20 cellular contexts compared by ENCODE assay signal in genomic region chr18:63860536-63860930, GRCh38. TPM values are rescaled to one million over a fixed set of nuclear protein-coding genes. Genes with fewer than 3 reads are reported as not detected.
DNase-seq lines count a peak whose midpoint lies in the region; ATAC-seq, FAIRE-seq and TF ChIP-seq lines count a peak whose summit lies in the region.
"Had no signal": no experiment of that assay in that cellular context is flagged by ENCODE, and none has a peak within 500 bp of the region (broad histone marks: within the 10 kb centered on the region; RNA-seq: fewer than 3 reads in every experiment).

No MANE protein-coding gene starts in this region.

- no peaks in the 10 kb centered on the region for H3K36me3 Mint-ChIP-seq in GM23338 (ENCODE audit: low read depth)
- H3K36me3 Mint-ChIP-seq: CD4-positive, alpha-beta memory T cell had no signal

- H3K27me3 Mint-ChIP-seq in GM23338 (ENCODE audit: insufficient read depth, low read depth, poor library complexity) = no peaks in the 10 kb centered on the region

- peaks cover 8% of the 10 kb centered on the region; the same call in 1 of the 2 replicates for H3K9me2 ChIP-seq in GM23338 (ENCODE audit: insufficient read depth)

- no peaks in the 10 kb centered on the region for H3K4me1 Mint-ChIP-seq in GM23338
- H3K4me1 Mint-ChIP-seq: CD4-positive, alpha-beta memory T cell; H9 had no signal

- H3K4me3 ChIP-seq in GM23338 = no peak overlapping the region
- H3K4me3 ChIP-seq in keratinocyte (ENCODE audit: control insufficient read depth in 2 of 3, extremely low read depth in 1 of 3, insufficient read depth in 2 of 3, low read depth in 1 of 3, low read length in 3 of 3) = no peak overlapping the region
- no peak overlapping the region for H3K4me3 ChIP-seq in upper lobe of right lung
- no peak overlapping the region for H3K4me3 ChIP-seq in transverse colon

- H3K4me1 ChIP-seq in GM23338 (ENCODE audit: insufficient read depth) (no peaks in the 10 kb centered on the region), keratinocyte (ENCODE audit: control insufficient read depth, extremely low read depth, insufficient read depth, low read length) (peaks cover 20% of the 10 kb centered on the region), upper lobe of right lung (no peaks in the 10 kb centered on the region), transverse colon (no peaks in the 10 kb centered on the region)

- H2AFZ ChIP-seq in GM23338 = peak overlapping the region; percentile 94; the same call in 1 of the 2 replicates
- H2AFZ ChIP-seq in keratinocyte (ENCODE audit: control insufficient read depth, low read length) = peak overlapping the region; percentile 41

- intact Hi-C loops in upper lobe of right lung (cut with DNase I) = no loop called here
- intact Hi-C loops in transverse colon (cut with DNase I; ENCODE audit: low total_unique reads) = no loop called here

- H3K4me2 ChIP-seq in GM23338 (no peak overlapping the region), keratinocyte (ENCODE audit: control insufficient read depth, extremely low read depth, insufficient read depth, low read depth, low read length) (no peak overlapping the region)
- H3K4me2 ChIP-seq: KMS-11 had no signal

- TF ChIP-seq CTCF in GM23338 (conservative IDR thresholded peaks at IDR 0.05; ENCODE audit: low read depth in 2 of 2) = no peak
- TF ChIP-seq CTCF in keratinocyte (optimal IDR thresholded peaks at IDR 0.05 in 1 of 3, IDR thresholded peaks at IDR 0.05 in 1 of 3, conservative IDR thresholded peaks at IDR 0.05 in 1 of 3; ENCODE audit: extremely low read depth in 1 of 3, insufficient read depth in 2 of 3, low read length in 3 of 3) = no peak
- no peak for TF ChIP-seq CTCF in upper lobe of right lung (IDR thresholded peaks at IDR 0.05)
- TF ChIP-seq CTCF in transverse colon (IDR thresholded peaks at IDR 0.05) = no peak

- H3K27me3 ChIP-seq in GM23338 (ENCODE audit: insufficient read depth) = no peaks in the 10 kb centered on the region
- H3K27me3 ChIP-seq in keratinocyte (ENCODE audit: control insufficient read depth, extremely low read depth, insufficient read depth, low read length) = no peaks in the 10 kb centered on the region
- no peaks in the 10 kb centered on the region for H3K27me3 ChIP-seq in upper lobe of right lung
- H3K27me3 ChIP-seq in transverse colon = no peaks in the 10 kb centered on the region

- H3K9ac ChIP-seq in keratinocyte (ENCODE audit: control insufficient read depth, extremely low read depth, insufficient read depth, low read length) = no peak overlapping the region
- H3K9ac ChIP-seq: KMS-11 had no signal

- no peaks in the 10 kb centered on the region for H3K9me3 Mint-ChIP-seq in GM23338

- in situ Hi-C loops in transverse colon (cut with MboI; ENCODE audit: low pct_ligation_motif_present in 1 of 4, low pct_unique_long_range_greater_than_20kb in 1 of 4, low sequenced_read_pairs in 3 of 4) = loop anchor here in 1 of 4 donors (10.0 kb wide), 1 partner anchor 56 kb away; no protein-coding TSS in a partner anchor

- H3K27ac ChIP-seq in GM23338 (ENCODE audit: low read depth) (no peak overlapping the region), epithelial cell of prostate (peak overlapping the region; percentile 30), keratinocyte (ENCODE audit: control insufficient read depth, insufficient read depth, low read length) (peak overlapping the region; percentile 17), upper lobe of right lung (no peak overlapping the region), transverse colon (no peak overlapping the region)
- H3K27ac ChIP-seq: KMS-11 had no signal

- no peaks in the 10 kb centered on the region for H3F3A ChIP-seq in GM23338 (replicated peaks; ENCODE audit: low read depth)

- no peak for ATAC-seq in GM23338
- ATAC-seq in upper lobe of right lung = peak; percentile 58
- no peak for ATAC-seq in GM18907 (IDR thresholded peaks at IDR 0.05; ENCODE audit: unreplicated experiment)
- ATAC-seq: HepG2 had no signal

- peak; percentile 68 for FAIRE-seq in keratinocyte (lab: Jason Lieb, UNC)
- FAIRE-seq: G401.6, GM12891, GM19239, HepG2, HTR-8/SVneo had no signal

- H3K9me1 ChIP-seq in keratinocyte (ENCODE audit: control insufficient read depth, extremely low read depth, insufficient read depth, low read length) = no peaks in the 10 kb centered on the region

- no peak for TF ChIP-seq EP300 in transverse colon (IDR thresholded peaks at IDR 0.05; ENCODE audit: low read depth)

- DNase-seq in GM23338 (ENCODE audit: low spot score) (no peak), epithelial cell of prostate (ENCODE audit: low read depth, low spot score) (no peak), keratinocyte (ENCODE audit: low read depth, low spot score) (no peak), upper lobe of right lung (no peak), transverse colon (no peak), DMS79 (lab: John Stamatoyannopoulos, UW) (no peak)
- DNase-seq: 8988T; ACHN; C1 segment of cervical spinal cord; CD4-positive, alpha-beta memory T cell; DMS79 treated with DMSO at 0.1 percent for 48 hours; EL; H9 had no signal

- H3K79me2 ChIP-seq in GM23338 (replicated peaks; ENCODE audit: insufficient read depth) (no peaks in the 10 kb centered on the region), keratinocyte (ENCODE audit: control insufficient read depth, insufficient read depth, low read length) (no peaks in the 10 kb centered on the region)

- H3K36me3 ChIP-seq in GM23338 (ENCODE audit: insufficient read depth) = no peaks in the 10 kb centered on the region
- no peaks in the 10 kb centered on the region for H3K36me3 ChIP-seq in keratinocyte (ENCODE audit: control insufficient read depth in 2 of 2, extremely low read depth in 1 of 2, insufficient read depth in 2 of 2, low read length in 2 of 2)
- H3K36me3 ChIP-seq in upper lobe of right lung = no peaks in the 10 kb centered on the region
- no peaks in the 10 kb centered on the region for H3K36me3 ChIP-seq in transverse colon

- dilution Hi-C loops in keratinocyte (cut with MboI; ENCODE audit: extremely low pct_ligation_motif_present, low sequenced_read_pairs) = no loop called here

- H4K20me1 ChIP-seq in GM23338 (replicated peaks; ENCODE audit: insufficient read depth) = no peaks in the 10 kb centered on the region
- H4K20me1 ChIP-seq in keratinocyte (ENCODE audit: control insufficient read depth, extremely low read depth, insufficient read depth, low read length) = no peaks in the 10 kb centered on the region

- no peaks in the 10 kb centered on the region for H3K9me3 ChIP-seq in keratinocyte (ENCODE audit: control insufficient read depth, low read depth, low read length)
- no peaks in the 10 kb centered on the region for H3K9me3 ChIP-seq in upper lobe of right lung
- H3K9me3 ChIP-seq in transverse colon = no peaks in the 10 kb centered on the region

- no peak overlapping the region for H3K4me3 Mint-ChIP-seq in GM23338
- H3K4me3 Mint-ChIP-seq: CD4-positive, alpha-beta memory T cell; H9 had no signal

- 92% methylated on average over 2 of the region's 2 CpGs; no CpG with 5 or more reads in 1 of the 2 donors for WGBS in transverse colon (ENCODE audit: low coverage in 1 of 2), 2 donors

- peak overlapping the region; percentile 62; the same call in 1 of the 2 replicates for H3K27ac Mint-ChIP-seq in GM23338
- H3K27ac Mint-ChIP-seq: CD4-positive, alpha-beta memory T cell; H9 had no signal

- TF ChIP-seq POLR2A in transverse colon (IDR thresholded peaks at IDR 0.05) = no peak

TF ChIP-seq in GM23338, 12 proteins besides CTCF, POLR2A, EP300 and RAD21 (continues in another document):
- TF ChIP-seq NANOG (IDR thresholded peaks at IDR 0.05; ENCODE audit: borderline replicate concordance) (no peak), EZH2phosphoT487 (IDR thresholded peaks at IDR 0.05; ENCODE audit: unreplicated experiment) (no peak), JUNB (IDR thresholded peaks at IDR 0.05; ENCODE audit: unreplicated experiment) (no peak), CREB1 (CRISPR knock-in tag; IDR thresholded peaks at IDR 0.05; ENCODE audit: low read depth) (no peak), ZNF114 (CRISPR knock-in tag; IDR thresholded peaks at IDR 0.05) (no peak), EZH2 (IDR thresholded peaks at IDR 0.05; ENCODE audit: low read depth, unreplicated experiment) (no peak)
- TF ChIP-seq, protein P1, sequence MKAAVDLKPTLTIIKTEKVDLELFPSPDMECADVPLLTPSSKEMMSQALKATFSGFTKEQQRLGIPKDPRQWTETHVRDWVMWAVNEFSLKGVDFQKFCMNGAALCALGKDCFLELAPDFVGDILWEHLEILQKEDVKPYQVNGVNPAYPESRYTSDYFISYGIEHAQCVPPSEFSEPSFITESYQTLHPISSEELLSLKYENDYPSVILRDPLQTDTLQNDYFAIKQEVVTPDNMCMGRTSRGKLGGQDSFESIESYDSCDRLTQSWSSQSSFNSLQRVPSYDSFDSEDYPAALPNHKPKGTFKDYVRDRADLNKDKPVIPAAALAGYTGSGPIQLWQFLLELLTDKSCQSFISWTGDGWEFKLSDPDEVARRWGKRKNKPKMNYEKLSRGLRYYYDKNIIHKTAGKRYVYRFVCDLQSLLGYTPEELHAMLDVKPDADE (IDR thresholded peaks at IDR 0.05) = no peak

RNA-seq across cellular contexts. Expression of gene SERPINB2, which starts 27.0 kb away (rescaled TPM):
- not detected in 2 replicates for total RNA-seq in GM23338 (2014; rRNA removed; shearing (Covaris generic))
- polyA plus RNA-seq in GM23338 (2016; fragmentation: Nextera tagmentation; extraction: Ambion mirVana) (not detected in 2 replicates), keratinocyte (555 to 1,052 TPM (median 733 TPM) in 3 replicates)
- polyA plus RNA-seq in keratinocyte (2011; ENCODE audit: low read depth) = 712 TPM
- polyA plus RNA-seq in keratinocyte (2011; cell fraction: cytosol; rRNA removed) = 414 and 847 TPM in 2 replicates
- polyA plus RNA-seq in keratinocyte (2011; cell fraction: nucleus; rRNA removed) = 2,301 and 2,504 TPM in 2 replicates
- polyA plus RNA-seq in keratinocyte (2012; ENCODE audit: low replicate concordance) = 233 and 890 TPM in 2 replicates
- polyA minus RNA-seq in keratinocyte = 174 to 585 TPM (median 505 TPM) in 3 replicates
- polyA minus RNA-seq in keratinocyte (2011; cell fraction: cytosol; rRNA and poly(A)+ RNA removed) = 251 TPM
- 720 and 1,118 TPM in 2 replicates for polyA minus RNA-seq in keratinocyte (2011; cell fraction: nucleus; rRNA and poly(A)+ RNA removed)
- total RNA-seq in upper lobe of right lung (0.38 TPM), transverse colon (10 to 100 TPM in 1 of 4 donors, not detected in 3; 48.3 TPM)
- total RNA-seq: H9 had no signal
- polyA plus RNA-seq: CD4-positive, alpha-beta memory T cell had no signal

RNA-seq across cellular contexts. Expression of gene SERPINB10, which starts 47.2 kb away (rescaled TPM):
- total RNA-seq in GM23338 (2014; rRNA removed; shearing (Covaris generic)) = not detected in 2 replicates
- polyA plus RNA-seq in GM23338 (2016; fragmentation: Nextera tagmentation; extraction: Ambion mirVana) = not detected in 2 replicates
- 4.2 to 10.1 TPM (median 5.8 TPM) in 3 replicates for polyA plus RNA-seq in keratinocyte
- 247 TPM for polyA plus RNA-seq in keratinocyte (2011; ENCODE audit: low read depth)
- 2.1 and 3.8 TPM in 2 replicates for polyA plus RNA-seq in keratinocyte (2011; cell fraction: cytosol; rRNA removed)
- polyA plus RNA-seq in keratinocyte (2011; cell fraction: nucleus; rRNA removed) = 25.8 and 26.4 TPM in 2 replicates
- 2.2 and 3.9 TPM in 2 replicates for polyA plus RNA-seq in keratinocyte (2012; ENCODE audit: low replicate concordance)
- polyA minus RNA-seq in keratinocyte = 0.23 to 6.9 TPM (median 2.7 TPM) in 3 replicates
- polyA minus RNA-seq in keratinocyte (2011; cell fraction: cytosol; rRNA and poly(A)+ RNA removed) = 1.5 TPM
- polyA minus RNA-seq in keratinocyte (2011; cell fraction: nucleus; rRNA and poly(A)+ RNA removed) = 5.9 and 17.1 TPM in 2 replicates
- not detected for total RNA-seq in upper lobe of right lung
- not detected for total RNA-seq in transverse colon
- total RNA-seq: CD4-positive, alpha-beta memory T cell; H9; HepG2 had no signal
- polyA plus RNA-seq: CD4-positive, alpha-beta memory T cell; HepG2 had no signal

Comparison
In these comparisons a context has a peak if more than half of its experiments do, and no peak if none do; other contexts are left out.
1. H3K27ac ChIP-seq: peak in epithelial cell of prostate (single experiment) and keratinocyte (single experiment); none in GM23338 (single experiment), upper lobe of right lung (single experiment) and transverse colon (0 of 4).